In genomic region chr12:9139588-9140245, GRCh38 we compare ENCODE assay signal across 4 cellular contexts. TPM values are rescaled to one million over a fixed set of nuclear protein-coding genes. Genes with fewer than 3 reads are reported as not detected.
"Had no signal": no experiment of that assay in that cellular context is flagged by ENCODE, and none has a peak within 500 bp of the region (broad histone marks: within the 10 kb centered on the region; RNA-seq: fewer than 3 reads in every experiment).

No MANE protein-coding gene starts in this region.

RNA-seq across cellular contexts. Expression of gene A2M, which starts 24.0 kb away (rescaled TPM):
- total RNA-seq: MCF 10A, NCI-H460, PC-9 had no signal
- polyA plus RNA-seq: IgD-negative memory B cell had no signal
